Comparison of ENCODE assay signal across 25 cellular contexts in the genomic region with DNA sequence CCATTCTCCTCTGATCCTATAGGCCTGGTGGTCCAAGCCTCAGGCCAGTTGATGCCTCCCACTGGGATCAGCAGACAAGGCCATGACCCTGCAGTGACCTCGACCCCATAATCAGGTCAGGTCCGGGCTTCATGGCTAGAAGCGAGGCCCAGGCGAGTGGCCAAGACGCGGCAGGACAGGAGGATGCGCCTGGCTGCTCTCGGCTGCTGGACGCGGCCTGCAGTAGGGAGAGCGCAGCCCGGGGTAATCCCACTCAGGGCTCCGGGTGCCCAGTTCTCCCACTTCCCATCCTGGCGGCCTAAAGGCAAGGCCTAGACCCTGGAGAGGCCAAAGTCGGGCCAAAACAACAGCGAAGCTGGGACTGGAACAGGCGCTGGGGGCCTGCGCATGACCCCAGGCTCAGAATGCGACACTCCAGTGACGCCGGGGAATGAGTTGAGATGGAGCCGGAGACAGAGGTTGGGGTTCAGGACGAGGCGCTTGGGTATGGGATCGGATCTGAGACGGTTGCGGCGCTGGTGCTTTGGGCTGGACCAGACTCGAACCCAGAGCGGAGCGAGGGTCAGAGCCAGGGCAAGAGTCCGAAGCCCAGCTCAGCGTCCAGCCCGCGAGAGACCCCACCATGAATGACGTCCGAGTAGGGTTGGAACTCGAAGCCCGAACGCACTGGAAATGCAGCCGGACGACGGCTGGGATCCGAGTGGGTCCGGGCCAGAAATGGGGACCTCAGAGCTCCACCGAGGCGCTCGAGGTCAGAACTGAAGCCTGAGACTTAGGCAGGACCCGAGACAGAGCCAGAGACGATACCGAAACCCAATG. TPM values are rescaled to one million over a fixed set of nuclear protein-coding genes. Genes with fewer than 3 reads are reported as not detected.
A peak's percentile ranks its signal among the peaks of the same experiment; 100 is the strongest.
DNase-seq lines count a peak whose midpoint lies in the region; ATAC-seq, FAIRE-seq and TF ChIP-seq lines count a peak whose summit lies in the region.
"Had no signal": no experiment of that assay in that cellular context is flagged by ENCODE, and none has a peak within 500 bp of the region (broad histone marks: within the 10 kb centered on the region; RNA-seq: fewer than 3 reads in every experiment).

No MANE protein-coding gene starts in this region.

- H3K9ac ChIP-seq in parathyroid adenoma = no peak overlapping the region

- ATAC-seq in RWPE2 (ENCODE audit: low read depth) = no peak
- ATAC-seq: activated naive CD4-positive, alpha-beta T cell treated with anti-CD3 and anti-CD28 coated beads, Interleukin-2, amount 50 U/mL, for 72 hours; activated T-cell treated with anti-CD3 and anti-CD28 coated beads, Interleukin-2, amount 50 U/mL, for 72 hours; K562; natural killer cell treated with Interleukin-12 subunit alpha and Interleukin-12 subunit beta and Interleukin-15 and Interleukin-18, amount 100 ng/mL, for 72 hours; stimulated activated effector memory CD8-positive, alpha-beta T cell treated with anti-CD3 and anti-CD28 coated beads, Interleukin-12 subunit alpha, Interleukin-12 subunit beta, amount 100 ng/mL, for 72 hours; T-cell; upper lobe of right lung had no signal

- no peaks in the 10 kb centered on the region for H3K79me2 ChIP-seq in parathyroid adenoma

- H3K9me3 ChIP-seq in RWPE2 (ENCODE audit: severe bottlenecking) = no peaks in the 10 kb centered on the region
- H3K9me3 ChIP-seq in parathyroid adenoma (ENCODE audit: control insufficient read depth, low read length) = no peaks in the 10 kb centered on the region
- H3K9me3 ChIP-seq: upper lobe of right lung had no signal

- no peaks in the 10 kb centered on the region for H3K4me1 ChIP-seq in RWPE2 (ENCODE audit: insufficient read depth, poor library complexity, severe bottlenecking)
- no peaks in the 10 kb centered on the region for H3K4me1 ChIP-seq in parathyroid adenoma

- peaks cover 23% of the 10 kb centered on the region for H3K27me3 ChIP-seq in RWPE2 (ENCODE audit: insufficient read depth, poor library complexity, severe bottlenecking)
- H3K27me3 ChIP-seq in parathyroid adenoma (ENCODE audit: control insufficient read depth, insufficient read depth, low read length) = peaks cover 8% of the 10 kb centered on the region

- H3K27me3 Mint-ChIP-seq in progenitor cell of endocrine pancreas = peaks cover 72% of the 10 kb centered on the region

- H3K27ac Mint-ChIP-seq in progenitor cell of endocrine pancreas = no peak overlapping the region
- H3K27ac Mint-ChIP-seq: activated naive CD4-positive, alpha-beta T cell treated with anti-CD3 and anti-CD28 coated beads, Interleukin-2, amount 50 U/mL, for 72 hours; activated T-cell treated with anti-CD3 and anti-CD28 coated beads, Interleukin-2, amount 50 U/mL, for 72 hours; CD4-positive, alpha-beta T cell; natural killer cell treated with Interleukin-12 subunit alpha and Interleukin-12 subunit beta and Interleukin-15 and Interleukin-18, amount 100 ng/mL, for 72 hours; stimulated activated effector memory CD8-positive, alpha-beta T cell treated with anti-CD3 and anti-CD28 coated beads, Interleukin-12 subunit alpha, Interleukin-12 subunit beta, amount 100 ng/mL, for 72 hours; T-cell had no signal

- H3K9me3 Mint-ChIP-seq in progenitor cell of endocrine pancreas (ENCODE audit: low read depth) = no peaks in the 10 kb centered on the region
- H3K9me3 Mint-ChIP-seq: activated naive CD4-positive, alpha-beta T cell treated with anti-CD3 and anti-CD28 coated beads, Interleukin-2, amount 50 U/mL, for 72 hours; activated T-cell treated with anti-CD3 and anti-CD28 coated beads, Interleukin-2, amount 50 U/mL, for 72 hours; CD4-positive, alpha-beta T cell; natural killer cell treated with Interleukin-12 subunit alpha and Interleukin-12 subunit beta and Interleukin-15 and Interleukin-18, amount 100 ng/mL, for 72 hours; stimulated activated effector memory CD8-positive, alpha-beta T cell treated with anti-CD3 and anti-CD28 coated beads, Interleukin-12 subunit alpha, Interleukin-12 subunit beta, amount 100 ng/mL, for 72 hours; T-cell had no signal

- peak overlapping the region; percentile 40 for H3K4me2 ChIP-seq in parathyroid adenoma (ENCODE audit: low read length)

- no peak for FAIRE-seq in D721Med (lab: Jason Lieb, UNC)
- FAIRE-seq: K562 had no signal

- H3K27ac ChIP-seq in RWPE2 (ENCODE audit: poor library complexity, severe bottlenecking) (no peak overlapping the region), parathyroid adenoma (no peak overlapping the region)
- H3K27ac ChIP-seq: brain microvascular endothelial cell, epithelial cell of prostate, upper lobe of right lung had no signal

- no peak overlapping the region for H2AFZ ChIP-seq in parathyroid adenoma

- H3K4me1 Mint-ChIP-seq in progenitor cell of endocrine pancreas (ENCODE audit: low read depth) = peaks cover 7% of the 10 kb centered on the region

- H3K4me3 ChIP-seq in RWPE2 (ENCODE audit: severe bottlenecking) (no peak overlapping the region), fibroblast of the aortic adventitia (ENCODE audit: low read depth, low read length) (peak overlapping the region; percentile 22), parathyroid adenoma (ENCODE audit: low read depth, low read length) (no peak overlapping the region)
- H3K4me3 ChIP-seq: K562, upper lobe of right lung had no signal

- H3K36me3 ChIP-seq in RWPE2 (ENCODE audit: low read depth) (no peaks in the 10 kb centered on the region), parathyroid adenoma (ENCODE audit: control insufficient read depth, insufficient read depth, low read length) (no peaks in the 10 kb centered on the region)
- H3K36me3 ChIP-seq: brain microvascular endothelial cell, upper lobe of right lung had no signal

- no peak overlapping the region for H3K4me3 Mint-ChIP-seq in progenitor cell of endocrine pancreas (ENCODE audit: low read depth)
- H3K4me3 Mint-ChIP-seq: activated T-cell treated with anti-CD3 and anti-CD28 coated beads, Interleukin-2, amount 50 U/mL, for 72 hours; CD4-positive, alpha-beta T cell; natural killer cell treated with Interleukin-12 subunit alpha and Interleukin-12 subunit beta and Interleukin-15 and Interleukin-18, amount 100 ng/mL, for 72 hours; stimulated activated effector memory CD8-positive, alpha-beta T cell treated with anti-CD3 and anti-CD28 coated beads, Interleukin-12 subunit alpha, Interleukin-12 subunit beta, amount 100 ng/mL, for 72 hours had no signal

- DNase-seq in GM03348 (ENCODE audit: low spot score) = peak; percentile 13
- peak; percentile 67 for DNase-seq in RWPE2 (ENCODE audit: low spot score)
- DNase-seq in fibroblast of the aortic adventitia (ENCODE audit: low read depth) = no peak
- no peak for DNase-seq in D721Med (ENCODE audit: insufficient read length, low spot score)
- no peak for DNase-seq in NCI-H1694 treated with DMSO at 0.1 percent for 48 hours (lab: John Stamatoyannopoulos, UW)
- no peak for DNase-seq in medulla oblongata (ENCODE audit: extremely low spot score)
- DNase-seq in progenitor cell of endocrine pancreas (ENCODE audit: low spot score, unreplicated experiment) = no peak
- DNase-seq: activated CD4-positive, alpha-beta T cell treated with anti-CD3 and anti-CD28 coated beads, Interleukin-2, amount 50 U/mL, for 48 hours; activated T-cell treated with anti-CD3 and anti-CD28 coated beads, Interleukin-2, amount 50 U/mL, for 72 hours; brain microvascular endothelial cell; CD4-positive, alpha-beta T cell; DMS79 treated with DMSO at 0.1 percent for 48 hours; mesenchymal stem cell; MV-4-11; NCI-H1930; NCI-H524; Right ventricle myocardium superior; T-cell; upper lobe of right lung had no signal

- TF ChIP-seq CTCF in RWPE2 (IDR thresholded peaks at IDR 0.05; ENCODE audit: poor library complexity, severe bottlenecking) = no peak
- no peak for TF ChIP-seq CTCF in fibroblast of the aortic adventitia (IDR thresholded peaks at IDR 0.05; ENCODE audit: insufficient read depth, low read length)
- no peak for TF ChIP-seq CTCF in parathyroid adenoma (IDR thresholded peaks at IDR 0.05)
- TF ChIP-seq CTCF in D721Med (IDR thresholded peaks at IDR 0.05; ENCODE audit: insufficient read depth, missing control alignments) = no peak
- TF ChIP-seq CTCF in progenitor cell of endocrine pancreas (IDR thresholded peaks at IDR 0.05; ENCODE audit: unreplicated experiment) = no peak

- H3K36me3 Mint-ChIP-seq in progenitor cell of endocrine pancreas (ENCODE audit: insufficient read depth) = peaks cover 2% of the 10 kb centered on the region
- H3K36me3 Mint-ChIP-seq: activated naive CD4-positive, alpha-beta T cell treated with anti-CD3 and anti-CD28 coated beads, Interleukin-2, amount 50 U/mL, for 72 hours; natural killer cell treated with Interleukin-12 subunit alpha and Interleukin-12 subunit beta and Interleukin-15 and Interleukin-18, amount 100 ng/mL, for 72 hours; stimulated activated effector memory CD8-positive, alpha-beta T cell treated with anti-CD3 and anti-CD28 coated beads, Interleukin-12 subunit alpha, Interleukin-12 subunit beta, amount 100 ng/mL, for 72 hours; T-cell had no signal

RNA-seq across cellular contexts. Expression of gene LHX6, which starts 3.2 kb away (rescaled TPM):
- total RNA-seq in fibroblast of the aortic adventitia (ENCODE audit: low replicate concordance) (not detected in 2 replicates), progenitor cell of endocrine pancreas (1.6 and 3.1 TPM in 2 replicates)
- total RNA-seq: CD4-positive, alpha-beta T cell; natural killer cell treated with Interleukin-12 subunit alpha and Interleukin-12 subunit beta and Interleukin-15 and Interleukin-18, amount 100 ng/mL, for 72 hours; T-cell had no signal

RNA-seq across cellular contexts. Expression of gene RBM18, which starts 39.1 kb away (rescaled TPM):
- 4.3 and 13.0 TPM in 2 replicates for total RNA-seq in fibroblast of the aortic adventitia (ENCODE audit: low replicate concordance)
- total RNA-seq in progenitor cell of endocrine pancreas = 16.7 and 23.6 TPM in 2 replicates

RNA-seq across cellular contexts. Expression of gene MRRF, which starts 39.1 kb away (rescaled TPM):
- total RNA-seq in fibroblast of the aortic adventitia (ENCODE audit: low replicate concordance) = 40.0 and 43.2 TPM in 2 replicates
- 34.3 and 40.4 TPM in 2 replicates for total RNA-seq in progenitor cell of endocrine pancreas

Comparison
In these comparisons a context has a peak if more than half of its experiments do, and no peak if none do; other contexts are left out.
1. DNase-seq: peak in GM03348 (single experiment) and RWPE2 (single experiment); none in fibroblast of the aortic adventitia (single experiment), D721Med (single experiment), NCI-H1694 treated with DMSO at 0.1 percent for 48 hours (single experiment), medulla oblongata (single experiment) and progenitor cell of endocrine pancreas (single experiment).